Comparison of ENCODE assay signal across 11 cellular contexts in the genomic region with DNA sequence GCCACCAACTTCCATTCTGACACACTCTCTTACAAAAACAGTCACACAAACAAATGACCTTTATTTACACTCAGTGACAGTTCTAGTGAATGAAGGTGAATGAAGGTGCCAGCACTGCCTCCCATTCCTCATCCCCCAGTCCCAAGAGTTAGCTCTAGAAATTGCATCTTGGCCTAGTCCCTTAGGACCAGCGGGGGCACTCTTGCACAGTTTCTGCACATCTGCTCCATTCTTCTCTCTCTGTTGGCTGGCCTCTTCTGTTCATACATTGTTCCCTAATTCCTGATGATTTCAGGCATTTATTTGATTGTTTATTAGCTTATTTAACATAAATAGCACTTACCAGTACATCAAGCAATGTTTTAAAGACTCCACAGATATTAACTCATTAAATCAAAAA. TPM values are rescaled to one million over a fixed set of nuclear protein-coding genes. Genes with fewer than 3 reads are reported as not detected.
DNase-seq lines count a peak whose midpoint lies in the region; TF ChIP-seq lines count a peak whose summit lies in the region.
"Had no signal": no experiment of that assay in that cellular context is flagged by ENCODE, and none has a peak within 500 bp of the region (broad histone marks: within the 10 kb centered on the region; RNA-seq: fewer than 3 reads in every experiment).

No MANE protein-coding gene starts in this region.

- H3K27ac Mint-ChIP-seq in immature natural killer cell: no peak overlapping the region

- peaks cover 0 to 2% (median 0%) of the 10 kb centered on the region in 3 donors for H3K27me3 Mint-ChIP-seq in immature natural killer cell (ENCODE audit: low read depth in 3 of 3)

- peak; percentile 50 for TF ChIP-seq RAD21 in Ishikawa (IDR thresholded peaks at IDR 0.05; ENCODE audit: low read depth)

- H3K4me3 ChIP-seq in astrocyte of the cerebellum (ENCODE audit: low read depth, low read length): no peak overlapping the region
- H3K4me3 ChIP-seq: testis had no signal

- H3K4me1 Mint-ChIP-seq in immature natural killer cell: no peaks in the 10 kb centered on the region

- in situ Hi-C loops in astrocyte of the cerebellum (cut with HindIII; ENCODE audit: low sequenced_read_pairs): no loop called here

- no peaks in the 10 kb centered on the region for H3K36me3 Mint-ChIP-seq in immature natural killer cell

- no peak for TF ChIP-seq EP300 in Ishikawa (IDR thresholded peaks at IDR 0.05; ENCODE audit: borderline replicate concordance)

- H3K9me3 Mint-ChIP-seq in immature natural killer cell: peaks cover 0 to 6% (median 2%) of the 10 kb centered on the region in 6 donors
- H3K9me3 Mint-ChIP-seq: activated T-cell treated with anti-CD3 and anti-CD28 coated beads, Interleukin-2, amount 50 U/mL, for 4 hours had no signal

- DNase-seq in DMS 273 (lab: John Stamatoyannopoulos, UW; ENCODE audit: unreplicated experiment): peak; percentile 65
- no peak for DNase-seq in DMS 273 treated with DMSO at 0.1 percent for 48 hours (lab: John Stamatoyannopoulos, UW)
- DNase-seq in astrocyte of the cerebellum (ENCODE audit: low read depth): no peak
- DNase-seq in midbrain (lab: John Stamatoyannopoulos, UW): peak; percentile 53
- DNase-seq in immature natural killer cell: no peak
- DNase-seq in NCI-H1048 (lab: John Stamatoyannopoulos, UW): no peak
- no peak for DNase-seq in inferior parietal cortex (ENCODE audit: extremely low spot score)
- DNase-seq: activated T-cell treated with anti-CD3 and anti-CD28 coated beads, Interleukin-2, amount 50 U/mL, for 4 hours; KBM-7; testis had no signal

- TF ChIP-seq CTCF in astrocyte of the cerebellum (IDR thresholded peaks at IDR 0.05; ENCODE audit: low read depth, low read length, missing control alignments): peak; percentile 39

- H3K4me3 Mint-ChIP-seq in immature natural killer cell: no peak overlapping the region
- H3K4me3 Mint-ChIP-seq: activated T-cell treated with anti-CD3 and anti-CD28 coated beads, Interleukin-2, amount 50 U/mL, for 4 hours had no signal

TF ChIP-seq in Ishikawa, 13 proteins besides CTCF, POLR2A, EP300 and RAD21:
- TF ChIP-seq CREB1 (IDR thresholded peaks at IDR 0.05; ENCODE audit: low read depth): no peak
- no peak for TF ChIP-seq TEAD4 (IDR thresholded peaks at IDR 0.05)
- TF ChIP-seq YY1 (IDR thresholded peaks at IDR 0.05; ENCODE audit: low read depth): no peak
- TF ChIP-seq EGR1 (IDR thresholded peaks at IDR 0.05): no peak
- no peak for TF ChIP-seq CEBPB (IDR thresholded peaks at IDR 0.05)
- no peak for TF ChIP-seq NFIC (IDR thresholded peaks at IDR 0.05)
- TF ChIP-seq, protein P1, sequence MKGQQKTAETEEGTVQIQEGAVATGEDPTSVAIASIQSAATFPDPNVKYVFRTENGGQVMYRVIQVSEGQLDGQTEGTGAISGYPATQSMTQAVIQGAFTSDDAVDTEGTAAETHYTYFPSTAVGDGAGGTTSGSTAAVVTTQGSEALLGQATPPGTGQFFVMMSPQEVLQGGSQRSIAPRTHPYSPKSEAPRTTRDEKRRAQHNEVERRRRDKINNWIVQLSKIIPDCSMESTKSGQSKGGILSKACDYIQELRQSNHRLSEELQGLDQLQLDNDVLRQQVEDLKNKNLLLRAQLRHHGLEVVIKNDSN (IDR thresholded peaks at IDR 0.05): no peak
- TF ChIP-seq TCF12 (IDR thresholded peaks at IDR 0.05; ENCODE audit: low read depth): no peak
- TF ChIP-seq, protein P2, sequence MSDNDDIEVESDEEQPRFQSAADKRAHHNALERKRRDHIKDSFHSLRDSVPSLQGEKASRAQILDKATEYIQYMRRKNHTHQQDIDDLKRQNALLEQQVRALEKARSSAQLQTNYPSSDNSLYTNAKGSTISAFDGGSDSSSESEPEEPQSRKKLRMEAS (IDR thresholded peaks at IDR 0.05): no peak
- TF ChIP-seq FOXM1 (IDR thresholded peaks at IDR 0.05; ENCODE audit: borderline replicate concordance, low read depth): no peak
- TF ChIP-seq, protein P3, sequence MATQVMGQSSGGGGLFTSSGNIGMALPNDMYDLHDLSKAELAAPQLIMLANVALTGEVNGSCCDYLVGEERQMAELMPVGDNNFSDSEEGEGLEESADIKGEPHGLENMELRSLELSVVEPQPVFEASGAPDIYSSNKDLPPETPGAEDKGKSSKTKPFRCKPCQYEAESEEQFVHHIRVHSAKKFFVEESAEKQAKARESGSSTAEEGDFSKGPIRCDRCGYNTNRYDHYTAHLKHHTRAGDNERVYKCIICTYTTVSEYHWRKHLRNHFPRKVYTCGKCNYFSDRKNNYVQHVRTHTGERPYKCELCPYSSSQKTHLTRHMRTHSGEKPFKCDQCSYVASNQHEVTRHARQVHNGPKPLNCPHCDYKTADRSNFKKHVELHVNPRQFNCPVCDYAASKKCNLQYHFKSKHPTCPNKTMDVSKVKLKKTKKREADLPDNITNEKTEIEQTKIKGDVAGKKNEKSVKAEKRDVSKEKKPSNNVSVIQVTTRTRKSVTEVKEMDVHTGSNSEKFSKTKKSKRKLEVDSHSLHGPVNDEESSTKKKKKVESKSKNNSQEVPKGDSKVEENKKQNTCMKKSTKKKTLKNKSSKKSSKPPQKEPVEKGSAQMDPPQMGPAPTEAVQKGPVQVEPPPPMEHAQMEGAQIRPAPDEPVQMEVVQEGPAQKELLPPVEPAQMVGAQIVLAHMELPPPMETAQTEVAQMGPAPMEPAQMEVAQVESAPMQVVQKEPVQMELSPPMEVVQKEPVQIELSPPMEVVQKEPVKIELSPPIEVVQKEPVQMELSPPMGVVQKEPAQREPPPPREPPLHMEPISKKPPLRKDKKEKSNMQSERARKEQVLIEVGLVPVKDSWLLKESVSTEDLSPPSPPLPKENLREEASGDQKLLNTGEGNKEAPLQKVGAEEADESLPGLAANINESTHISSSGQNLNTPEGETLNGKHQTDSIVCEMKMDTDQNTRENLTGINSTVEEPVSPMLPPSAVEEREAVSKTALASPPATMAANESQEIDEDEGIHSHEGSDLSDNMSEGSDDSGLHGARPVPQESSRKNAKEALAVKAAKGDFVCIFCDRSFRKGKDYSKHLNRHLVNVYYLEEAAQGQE (IDR thresholded peaks at IDR 0.05; ENCODE audit: low read depth): no peak
- no peak for TF ChIP-seq TAF1 (IDR thresholded peaks at IDR 0.05; ENCODE audit: low read depth)
- TF ChIP-seq ZBTB7A (IDR thresholded peaks at IDR 0.05; ENCODE audit: low read depth): no peak

RNA-seq across cellular contexts. Expression of a gene that starts 30.9 kb away (rescaled TPM):
- under 1 TPM in 1 of 3 donors, not detected in 2; 0.03 TPM for polyA plus RNA-seq in immature natural killer cell

Comparison
In these comparisons a context has a peak if more than half of its experiments do, and no peak if none do; other contexts are left out.
1. DNase-seq: peak in DMS 273 (single experiment) and midbrain (single experiment); none in DMS 273 treated with DMSO at 0.1 percent for 48 hours (single experiment), astrocyte of the cerebellum (single experiment), immature natural killer cell (0 of 3), NCI-H1048 (single experiment) and inferior parietal cortex (single experiment).